ENCODE assay signal across 17 cellular contexts in the genomic region with DNA sequence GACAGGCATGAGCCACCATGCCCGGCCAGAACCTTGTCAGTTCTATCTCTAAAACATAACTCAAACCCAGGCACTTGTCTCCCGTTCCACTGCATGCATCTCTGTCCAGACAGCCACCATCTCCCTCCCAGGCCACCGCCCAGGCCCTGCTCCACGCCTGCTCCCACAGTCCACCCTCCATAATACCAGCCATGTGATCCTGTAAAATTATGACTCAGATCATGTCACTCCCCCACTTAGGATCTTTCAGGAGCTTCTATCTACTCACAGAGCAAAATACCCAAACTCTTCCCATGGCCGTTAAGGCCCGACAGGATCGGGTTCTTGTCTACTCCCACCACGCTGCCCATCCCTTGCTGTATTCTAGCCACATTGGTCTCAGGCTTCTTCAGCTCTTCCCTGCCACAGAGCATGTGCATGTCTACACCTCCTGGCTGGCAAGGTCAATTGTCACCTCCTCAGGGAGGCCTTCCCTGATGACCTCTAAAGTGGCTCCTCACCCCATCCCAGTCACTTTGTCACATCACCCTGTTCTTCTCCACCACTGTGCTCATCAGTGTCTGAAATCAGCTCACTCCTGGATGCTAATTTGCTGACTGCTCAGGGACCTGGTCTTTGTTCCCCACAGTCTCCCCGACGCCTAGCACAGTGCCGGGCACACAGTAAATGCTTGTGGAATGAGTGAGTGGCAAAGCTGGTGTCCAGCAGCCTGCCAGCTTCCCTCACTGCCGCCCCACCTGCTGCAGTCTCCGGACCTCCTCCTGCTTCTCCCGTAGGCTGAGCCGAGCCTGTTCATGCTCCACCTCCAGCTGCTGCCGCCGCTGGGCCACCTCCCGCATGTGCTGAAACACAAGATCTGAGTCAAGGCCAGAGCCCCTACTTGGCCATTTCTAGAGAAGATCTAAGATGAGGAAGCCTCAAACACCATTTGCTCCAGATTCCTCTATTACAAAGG. TPM values are rescaled to one million over a fixed set of nuclear protein-coding genes. Genes with fewer than 3 reads are reported as not detected.
DNase-seq lines count a peak whose midpoint lies in the region; ATAC-seq and TF ChIP-seq lines count a peak whose summit lies in the region.
"Had no signal": no experiment of that assay in that cellular context is flagged by ENCODE, and none has a peak within 500 bp of the region (broad histone marks: within the 10 kb centered on the region; RNA-seq: fewer than 3 reads in every experiment).

No MANE protein-coding gene starts in this region.

- peak overlapping the region in 6 of 11 experiments; percentile 5 to 100 (median 60); a peak in 4 of 22 replicates for H3K4me2 ChIP-seq in BLaER1 treated with 17β-estradiol and CSF1 and Interleukin-3, amounts not matched to agents 10 nM and 100 nM
- H3K4me2 ChIP-seq: KMS-11, SK-N-SH had no signal

- DNase-seq in T-helper 1 cell, result no peak
- DNase-seq in RWPE2 (ENCODE audit: low spot score), result peak; percentile 24
- DNase-seq in mesothelial cell of epicardium (ENCODE audit: low spot score in 2 of 2, unreplicated experiment in 2 of 2), result no peak
- DNase-seq in activated gamma-delta T cell (lab: John Stamatoyannopoulos, UW), result no peak
- DNase-seq: activated CD8-positive, alpha-beta memory T cell treated with anti-CD3 and anti-CD28 coated beads, Interleukin-2, amount 50 U/mL, for 4 hours; amniotic stem cell; CD4-positive, alpha-beta T cell; gastrocnemius medialis; NCI-H146; occipital lobe; SK-N-SH had no signal

- peaks cover 33% of the 10 kb centered on the region for H3K36me3 Mint-ChIP-seq in T-helper 1 cell treated with Interleukin-12 subunit alpha and Interleukin-12 subunit beta and Interleukin-4 antibody, amounts not matched to agents 30 μg/mL and 1 μg/mL, for 36 hours (ENCODE audit: low read depth)
- H3K36me3 Mint-ChIP-seq in mesothelial cell of epicardium, result peaks cover 7% of the 10 kb centered on the region

- H3K4me3 ChIP-seq in BLaER1 treated with 17β-estradiol and CSF1 and Interleukin-3, amounts not matched to agents 10 nM and 100 nM, result no peak overlapping the region
- no peak overlapping the region for H3K4me3 ChIP-seq in RWPE2 (ENCODE audit: severe bottlenecking)
- H3K4me3 ChIP-seq: gastrocnemius medialis had no signal

- H3K27ac Mint-ChIP-seq in T-helper 1 cell treated with Interleukin-12 subunit alpha and Interleukin-12 subunit beta and Interleukin-4 antibody, amounts not matched to agents 30 μg/mL and 1 μg/mL, for 36 hours, result peak overlapping the region; percentile 28
- peak overlapping the region; percentile 74 for H3K27ac Mint-ChIP-seq in mesothelial cell of epicardium

- no peaks in the 10 kb centered on the region for H3K9me3 ChIP-seq in BLaER1 treated with 17β-estradiol and CSF1 and Interleukin-3, amounts not matched to agents 10 nM and 100 nM (replicated peaks in 1 of 11)
- no peaks in the 10 kb centered on the region for H3K9me3 ChIP-seq in RWPE2 (ENCODE audit: severe bottlenecking)
- H3K9me3 ChIP-seq: gastrocnemius medialis, SK-N-SH had no signal

- H3K4me1 Mint-ChIP-seq in T-helper 1 cell treated with Interleukin-12 subunit alpha and Interleukin-12 subunit beta and Interleukin-4 antibody, amounts not matched to agents 30 μg/mL and 1 μg/mL, for 36 hours (ENCODE audit: low read depth), result peaks cover 25% of the 10 kb centered on the region
- peaks cover 16% of the 10 kb centered on the region for H3K4me1 Mint-ChIP-seq in mesothelial cell of epicardium

- no peaks in the 10 kb centered on the region for H3K27me3 Mint-ChIP-seq in T-helper 1 cell treated with Interleukin-12 subunit alpha and Interleukin-12 subunit beta and Interleukin-4 antibody, amounts not matched to agents 30 μg/mL and 1 μg/mL, for 36 hours (ENCODE audit: low read depth)
- H3K27me3 Mint-ChIP-seq in mesothelial cell of epicardium (ENCODE audit: low read depth), result no peaks in the 10 kb centered on the region
- H3K27me3 Mint-ChIP-seq: CD4-positive, alpha-beta T cell had no signal

- no peak for TF ChIP-seq CTCF in RWPE2 (IDR thresholded peaks at IDR 0.05; ENCODE audit: poor library complexity, severe bottlenecking)
- no peak for TF ChIP-seq CTCF in mesothelial cell of epicardium (IDR thresholded peaks at IDR 0.05; ENCODE audit: unreplicated experiment)

- H3K27me3 ChIP-seq in BLaER1 treated with 17β-estradiol and CSF1 and Interleukin-3, amounts not matched to agents 10 nM and 100 nM, result peaks cover 0 to 23% (median 11%) of the 10 kb centered on the region in 11 experiments; a peak in 10 of 22 replicates
- peaks cover 4% of the 10 kb centered on the region for H3K27me3 ChIP-seq in RWPE2 (ENCODE audit: insufficient read depth, poor library complexity, severe bottlenecking)
- H3K27me3 ChIP-seq: gastrocnemius medialis had no signal

- no peak for ATAC-seq in RWPE2 (ENCODE audit: low read depth)
- ATAC-seq in GM21576 (IDR thresholded peaks at IDR 0.05; ENCODE audit: unreplicated experiment), result no peak
- ATAC-seq in GM19397 (IDR thresholded peaks at IDR 0.05; ENCODE audit: unreplicated experiment), result no peak
- ATAC-seq: gastrocnemius medialis had no signal

- H4K20me1 ChIP-seq in BLaER1 treated with 17β-estradiol and CSF1 and Interleukin-3, amounts not matched to agents 10 nM and 100 nM, result peaks cover 0 to 60% (median 23%) of the 10 kb centered on the region in 11 experiments; a peak in 16 of 22 replicates

- H3K4me3 Mint-ChIP-seq in T-helper 1 cell treated with Interleukin-12 subunit alpha and Interleukin-12 subunit beta and Interleukin-4 antibody, amounts not matched to agents 30 μg/mL and 1 μg/mL, for 36 hours, result no peak overlapping the region
- H3K4me3 Mint-ChIP-seq in mesothelial cell of epicardium, result no peak overlapping the region
- H3K4me3 Mint-ChIP-seq: CD4-positive, alpha-beta T cell had no signal

- peaks cover 40 to 79% (median 72%) of the 10 kb centered on the region in 10 experiments for H3K4me1 ChIP-seq in BLaER1 treated with 17β-estradiol and CSF1 and Interleukin-3, amounts not matched to agents 10 nM and 100 nM
- H3K4me1 ChIP-seq in RWPE2 (ENCODE audit: insufficient read depth, poor library complexity, severe bottlenecking), result no peaks in the 10 kb centered on the region

- peak overlapping the region in 1 of 11 experiments; percentile 7; a peak in 1 of 22 replicates for H3K9ac ChIP-seq in BLaER1 treated with 17β-estradiol and CSF1 and Interleukin-3, amounts not matched to agents 10 nM and 100 nM
- H3K9ac ChIP-seq: KMS-11, SK-N-SH had no signal

- peaks cover 0 to 62% (median 30%) of the 10 kb centered on the region in 11 experiments; a peak in 17 of 22 replicates for H3K36me3 ChIP-seq in BLaER1 treated with 17β-estradiol and CSF1 and Interleukin-3, amounts not matched to agents 10 nM and 100 nM
- no peaks in the 10 kb centered on the region for H3K36me3 ChIP-seq in RWPE2 (ENCODE audit: low read depth)
- H3K36me3 ChIP-seq: gastrocnemius medialis had no signal

- H3K27ac ChIP-seq in BLaER1 treated with 17β-estradiol and CSF1 and Interleukin-3, amounts not matched to agents 10 nM and 100 nM, result no peak overlapping the region; a peak in 1 of 22 replicates
- no peak overlapping the region for H3K27ac ChIP-seq in RWPE2 (ENCODE audit: poor library complexity, severe bottlenecking)
- H3K27ac ChIP-seq: gastrocnemius medialis, KMS-11 had no signal

- H3K9me3 Mint-ChIP-seq in T-helper 1 cell treated with Interleukin-12 subunit alpha and Interleukin-12 subunit beta and Interleukin-4 antibody, amounts not matched to agents 30 μg/mL and 1 μg/mL, for 36 hours, result no peaks in the 10 kb centered on the region
- H3K9me3 Mint-ChIP-seq in mesothelial cell of epicardium, result no peaks in the 10 kb centered on the region
- H3K9me3 Mint-ChIP-seq: CD4-positive, alpha-beta T cell had no signal

RNA-seq across cellular contexts. Expression of a gene that starts 6.7 kb away (rescaled TPM):
- total RNA-seq in mesothelial cell of epicardium, result 87.2 to 88.8 TPM (median 88.4 TPM) in 3 replicates
- total RNA-seq: NCI-H460 had no signal

RNA-seq across cellular contexts. Expression of a gene that starts 30.2 kb away (rescaled TPM):
- 76.8 to 90.7 TPM (median 86.6 TPM) in 3 replicates for total RNA-seq in mesothelial cell of epicardium

RNA-seq across cellular contexts. Expression of a gene that starts 41.1 kb away (rescaled TPM):
- not detected in 3 replicates for total RNA-seq in mesothelial cell of epicardium
- total RNA-seq: NCI-H460, occipital lobe had no signal
